Comparison of ENCODE assay signal across 11 cellular contexts in genomic region chr13:95256086-95256485, GRCh38. TPM values are rescaled to one million over a fixed set of nuclear protein-coding genes. Genes with fewer than 3 reads are reported as not detected.
A peak's percentile ranks its signal among the peaks of the same experiment; 100 is the strongest.
DNase-seq lines count a peak whose midpoint lies in the region; ATAC-seq and TF ChIP-seq lines count a peak whose summit lies in the region.
"Had no signal": no experiment of that assay in that cellular context is flagged by ENCODE, and none has a peak within 500 bp of the region (broad histone marks: within the 10 kb centered on the region; RNA-seq: fewer than 3 reads in every experiment).

No MANE protein-coding gene starts in this region.

- TF ChIP-seq RAD21 in Ishikawa (IDR thresholded peaks at IDR 0.05; ENCODE audit: low read depth), result peak; percentile 7; the same call in 1 of the 2 replicates

- peaks cover 4% of the 10 kb centered on the region for H3K79me2 ChIP-seq in mammary epithelial cell (ENCODE audit: insufficient read depth, low read length)

- H3K36me3 ChIP-seq in mammary epithelial cell (ENCODE audit: insufficient read depth, low read length) (no peaks in the 10 kb centered on the region), lower lobe of right lung (no peaks in the 10 kb centered on the region), gastroesophageal sphincter (no peaks in the 10 kb centered on the region)
- H3K36me3 ChIP-seq: Peyer's patch had no signal

- peak overlapping the region; percentile 2 for H3K4me2 ChIP-seq in mammary epithelial cell (ENCODE audit: insufficient read depth, low read depth, low read length)

- TF ChIP-seq CTCF in AG10803 (conservative IDR thresholded peaks at IDR 0.05; ENCODE audit: low read length), result no peak
- TF ChIP-seq CTCF in mammary epithelial cell (conservative IDR thresholded peaks at IDR 0.05 in 1 of 2, IDR thresholded peaks at IDR 0.05 in 1 of 2; ENCODE audit: extremely low read depth in 1 of 2, insufficient read depth in 1 of 2, low read depth in 1 of 2, low read length in 2 of 2), result no peak
- TF ChIP-seq CTCF in lower lobe of right lung (IDR thresholded peaks at IDR 0.05), result no peak
- TF ChIP-seq CTCF in gastroesophageal sphincter (IDR thresholded peaks at IDR 0.05), result no peak

- peaks cover 28% of the 10 kb centered on the region for H3K4me1 ChIP-seq in mammary epithelial cell (ENCODE audit: insufficient read depth, low read length)
- H3K4me1 ChIP-seq in lower lobe of right lung, result no peaks in the 10 kb centered on the region
- H3K4me1 ChIP-seq in gastroesophageal sphincter, result no peaks in the 10 kb centered on the region
- H3K4me1 ChIP-seq: Peyer's patch had no signal

- ATAC-seq in lower lobe of right lung (peak; percentile 9 to 47), gastroesophageal sphincter (no peak), HG02763 (IDR thresholded peaks at IDR 0.05; ENCODE audit: unreplicated experiment) (no peak)
- ATAC-seq: activated CD4-positive, CD25-positive, alpha-beta regulatory T cell treated with anti-CD3 and anti-CD28 coated beads, Interleukin-2, amount 50 U/mL, for 24 hours had no signal

- in situ Hi-C loops in mammary epithelial cell (cut with MboI; ENCODE audit: low sequenced_read_pairs in 2 of 2), result no loop called here

- H4K20me1 ChIP-seq in mammary epithelial cell (ENCODE audit: insufficient read depth, low read length), result no peaks in the 10 kb centered on the region

- H3K27ac ChIP-seq in mammary epithelial cell (ENCODE audit: insufficient read depth, low read depth, low read length) (no peak overlapping the region), lower lobe of right lung (no peak overlapping the region), gastroesophageal sphincter (no peak overlapping the region)
- H3K27ac ChIP-seq: Peyer's patch had no signal

- CTCF ChIA-PET in mammary epithelial cell (lab: Charles Lee; ENCODE audit: low non-redundant PET), result interaction anchor here (0.5 to 0.6 kb wide), 2 partner anchors 42 to 67 kb away, joined by 3 to 5 read pairs; no protein-coding TSS in a partner anchor

- peak; percentile 83 for TF ChIP-seq EP300 in Ishikawa (IDR thresholded peaks at IDR 0.05; ENCODE audit: borderline replicate concordance)
- TF ChIP-seq EP300 in gastroesophageal sphincter (IDR thresholded peaks at IDR 0.05), result no peak

- BruUV-seq in mammary epithelial cell (replicated peaks; lab: Mats Ljungman, UMichigan), result no TSS peak

- H3K27me3 ChIP-seq in mammary epithelial cell (ENCODE audit: insufficient read depth, low read length) (no peaks in the 10 kb centered on the region), lower lobe of right lung (ENCODE audit: low read depth) (no peaks in the 10 kb centered on the region), gastroesophageal sphincter (no peaks in the 10 kb centered on the region)
- H3K27me3 ChIP-seq: Peyer's patch had no signal

- H3K4me3 ChIP-seq in AG10803 (ENCODE audit: low read length) (no peak overlapping the region), mammary epithelial cell (replicated peaks in 1 of 3; ENCODE audit: insufficient read depth in 1 of 3, low read depth in 2 of 3, low read length in 3 of 3) (no peak overlapping the region), lower lobe of right lung (no peak overlapping the region), gastroesophageal sphincter (no peak overlapping the region)
- H3K4me3 ChIP-seq: Peyer's patch had no signal

- intact Hi-C loops in mammary epithelial cell (cut with micrococcal nuclease), result loop anchor here (5.0 kb wide), 1 partner anchor 41 kb away; no protein-coding TSS in a partner anchor
- intact Hi-C loops in lower lobe of right lung (cut with DNase I), result no loop called here

- no peak overlapping the region for H2AFZ ChIP-seq in mammary epithelial cell (ENCODE audit: low read depth, low read length)

- no peak overlapping the region for H3K9ac ChIP-seq in mammary epithelial cell (ENCODE audit: insufficient read depth, low read length)

- dilution Hi-C loops in mammary epithelial cell (cut with HindIII; ENCODE audit: low sequenced_read_pairs), result no loop called here

- WGBS in mammary epithelial cell (ENCODE audit: low coverage, missing lambda C conversion rate), result 5% methylated on average over 7 of the region's 7 CpGs
- 58 to 85% methylated on average over 5 to 6 of the region's 7 CpGs for WGBS in gastroesophageal sphincter (ENCODE audit: low coverage in 1 of 2), 2 donors

- TF ChIP-seq POLR2A in gastroesophageal sphincter (IDR thresholded peaks at IDR 0.05), result no peak

- peak; percentile 95 for DNase-seq in AG10803 (ENCODE audit: low read depth)
- peak; percentile 93 for DNase-seq in mammary epithelial cell
- no peak for DNase-seq in lower lobe of right lung
- DNase-seq in T-helper 1 cell, result no peak
- no peak for DNase-seq in ecto neural progenitor cell (ENCODE audit: low spot score)
- DNase-seq: CD4-positive, CD25-positive, alpha-beta regulatory T cell; Peyer's patch had no signal

- no peaks in the 10 kb centered on the region for H3K9me3 ChIP-seq in mammary epithelial cell (replicated peaks; ENCODE audit: insufficient read depth, low read length)
- no peaks in the 10 kb centered on the region for H3K9me3 ChIP-seq in lower lobe of right lung
- no peaks in the 10 kb centered on the region for H3K9me3 ChIP-seq in gastroesophageal sphincter
- H3K9me3 ChIP-seq: Peyer's patch had no signal

TF ChIP-seq in Ishikawa, 13 proteins besides CTCF, POLR2A, EP300 and RAD21:
- TF ChIP-seq EGR1 (IDR thresholded peaks at IDR 0.05) (no peak), TEAD4 (IDR thresholded peaks at IDR 0.05) (peak; percentile 96), NFIC (IDR thresholded peaks at IDR 0.05) (peak; percentile 79), FOXM1 (IDR thresholded peaks at IDR 0.05; ENCODE audit: borderline replicate concordance, low read depth) (no peak), TCF12 (IDR thresholded peaks at IDR 0.05; ENCODE audit: low read depth) (peak; percentile 81)
- TF ChIP-seq, protein P1, sequence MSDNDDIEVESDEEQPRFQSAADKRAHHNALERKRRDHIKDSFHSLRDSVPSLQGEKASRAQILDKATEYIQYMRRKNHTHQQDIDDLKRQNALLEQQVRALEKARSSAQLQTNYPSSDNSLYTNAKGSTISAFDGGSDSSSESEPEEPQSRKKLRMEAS (IDR thresholded peaks at IDR 0.05), result 0 out of 2 replicates have a peak, but pooled peaks have one; percentile 14

RNA-seq across cellular contexts. Expression of gene ABCC4, which starts 45.2 kb away (rescaled TPM):
- total RNA-seq in mammary epithelial cell, result 1 to 10 TPM; 4.0 to 8.1 TPM
- 4.6 TPM for polyA plus RNA-seq in mammary epithelial cell
- 17.4 TPM for polyA minus RNA-seq in mammary epithelial cell
- total RNA-seq in lower lobe of right lung, result 32.2 TPM
- total RNA-seq in gastroesophageal sphincter, result 1 to 10 TPM; 3.9 to 6.8 (median 4.7) TPM

Comparison
In these comparisons a context has a peak if more than half of its experiments do, and no peak if none do; other contexts are left out.
1. DNase-seq: peak in AG10803 (single experiment) and mammary epithelial cell (single experiment); none in lower lobe of right lung (single experiment), T-helper 1 cell (0 of 5) and ecto neural progenitor cell (single experiment).
2. ATAC-seq: peak in lower lobe of right lung (2 of 2); none in gastroesophageal sphincter (single experiment) and HG02763 (single experiment).